In genomic region chr2:99337164-99337930, GRCh38 we compare ENCODE assay signal across 1 cellular context.
TF ChIP-seq lines count a peak whose summit lies in the region.

EIF5B (plus strand) TSS chr2:99337389; CDS start chr2:99337555, 166 bp downstream.

TF ChIP-seq in H1, 55 proteins besides CTCF, POLR2A, EP300 and RAD21 (continued from another document):
- peak; percentile 85 for TF ChIP-seq TBP (IDR thresholded peaks at IDR 0.05; ENCODE audit: low read depth, low read length)
- TF ChIP-seq CREB1 (IDR thresholded peaks at IDR 0.05) = peak; percentile 77
- TF ChIP-seq, protein P1, sequence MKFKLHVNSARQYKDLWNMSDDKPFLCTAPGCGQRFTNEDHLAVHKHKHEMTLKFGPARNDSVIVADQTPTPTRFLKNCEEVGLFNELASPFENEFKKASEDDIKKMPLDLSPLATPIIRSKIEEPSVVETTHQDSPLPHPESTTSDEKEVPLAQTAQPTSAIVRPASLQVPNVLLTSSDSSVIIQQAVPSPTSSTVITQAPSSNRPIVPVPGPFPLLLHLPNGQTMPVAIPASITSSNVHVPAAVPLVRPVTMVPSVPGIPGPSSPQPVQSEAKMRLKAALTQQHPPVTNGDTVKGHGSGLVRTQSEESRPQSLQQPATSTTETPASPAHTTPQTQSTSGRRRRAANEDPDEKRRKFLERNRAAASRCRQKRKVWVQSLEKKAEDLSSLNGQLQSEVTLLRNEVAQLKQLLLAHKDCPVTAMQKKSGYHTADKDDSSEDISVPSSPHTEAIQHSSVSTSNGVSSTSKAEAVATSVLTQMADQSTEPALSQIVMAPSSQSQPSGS (IDR thresholded peaks at IDR 0.05; ENCODE audit: low read length) = no peak
- TF ChIP-seq JUND (IDR thresholded peaks at IDR 0.05; ENCODE audit: low read length) = no peak
- peak; percentile 56; the same call in 1 of the 2 replicates for TF ChIP-seq MAX (IDR thresholded peaks at IDR 0.05)
- peak; percentile 72 for TF ChIP-seq PHF8 (conservative IDR thresholded peaks at IDR 0.05; ENCODE audit: low read depth, low read length)
- no peak for TF ChIP-seq SP4 (IDR thresholded peaks at IDR 0.05; ENCODE audit: low read length)
- no peak for TF ChIP-seq CBX8 (IDR thresholded peaks at IDR 0.05; ENCODE audit: borderline replicate concordance, low read depth, low read length)
- TF ChIP-seq MAFK (IDR thresholded peaks at IDR 0.05; ENCODE audit: low read depth, low read length) = no peak
- no peak for TF ChIP-seq RXRA (IDR thresholded peaks at IDR 0.05; ENCODE audit: insufficient read depth, low read depth, low read length)
- peak; percentile 72; the same call in 1 of the 2 replicates for TF ChIP-seq SP2 (IDR thresholded peaks at IDR 0.05; ENCODE audit: low read length)
- TF ChIP-seq BACH1 (IDR thresholded peaks at IDR 0.05; ENCODE audit: low read length) = peak; percentile 95
- no peak for TF ChIP-seq TAF7 (optimal IDR thresholded peaks at IDR 0.05; ENCODE audit: borderline replicate concordance, low read depth, low read length)
- peak in 1 of 2 experiments; percentile 95; a peak in 2 of 4 replicates for TF ChIP-seq HDAC2 (IDR thresholded peaks at IDR 0.05; ENCODE audit: borderline replicate concordance in 1 of 2, low read depth in 2 of 2, low read length in 2 of 2)
- no peak for TF ChIP-seq GABPA (IDR thresholded peaks at IDR 0.05; ENCODE audit: borderline replicate concordance, insufficient read depth, low read length)
- TF ChIP-seq CHD1 (IDR thresholded peaks at IDR 0.05; ENCODE audit: low read depth, low read length) = no peak
- TF ChIP-seq SIRT6 (IDR thresholded peaks at IDR 0.05; ENCODE audit: low read length) = no peak
- TF ChIP-seq SRF (IDR thresholded peaks at IDR 0.05; ENCODE audit: low read depth, low read length) = no peak
- no peak for TF ChIP-seq JUN (IDR thresholded peaks at IDR 0.05; ENCODE audit: low read depth, low read length)
- TF ChIP-seq BCL11A (IDR thresholded peaks at IDR 0.05; ENCODE audit: low read depth in 2 of 2, low read length in 2 of 2) = no peak
- no peak for TF ChIP-seq CHD7 (IDR thresholded peaks at IDR 0.05; ENCODE audit: insufficient replicate concordance, low read length)
- no peak for TF ChIP-seq HDAC6 (IDR thresholded peaks at IDR 0.05; ENCODE audit: low read depth, low read length)
- TF ChIP-seq KDM5A (IDR thresholded peaks at IDR 0.05; ENCODE audit: low read length) = no peak
- TF ChIP-seq SIN3A (conservative IDR thresholded peaks at IDR 0.05 in 1 of 2, IDR thresholded peaks at IDR 0.05 in 1 of 2; ENCODE audit: low read depth in 1 of 2, low read length in 2 of 2) = peak; percentile 22 to 82; a peak in 3 of 4 replicates
- peak; percentile 77 for TF ChIP-seq TAF1 (IDR thresholded peaks at IDR 0.05; ENCODE audit: low read depth, low read length)
- TF ChIP-seq USF2 (IDR thresholded peaks at IDR 0.05; ENCODE audit: low read length) = no peak
- no peak for TF ChIP-seq RFX5 (IDR thresholded peaks at IDR 0.05; ENCODE audit: borderline replicate concordance, low read depth, low read length)
- TF ChIP-seq BRCA1 (IDR thresholded peaks at IDR 0.05; ENCODE audit: low read depth, low read length) = no peak
- TF ChIP-seq SIX5 (IDR thresholded peaks at IDR 0.05; ENCODE audit: low read depth, low read length) = no peak
- no peak for TF ChIP-seq POU5F1 (IDR thresholded peaks at IDR 0.05; ENCODE audit: low read depth, low read length)
- no peak for TF ChIP-seq EZH2 (IDR thresholded peaks at IDR 0.05; ENCODE audit: low read depth, low read length, severe bottlenecking)
- TF ChIP-seq ATF3 (IDR thresholded peaks at IDR 0.05; ENCODE audit: insufficient read depth, low read depth, low read length) = no peak
- no peak for TF ChIP-seq GTF2F1 (IDR thresholded peaks at IDR 0.05; ENCODE audit: borderline replicate concordance, low read depth, low read length)
- TF ChIP-seq CEBPB (IDR thresholded peaks at IDR 0.05; ENCODE audit: low read depth, low read length) = no peak
- TF ChIP-seq CHD2 (IDR thresholded peaks at IDR 0.05; ENCODE audit: low read length) = no peak
- TF ChIP-seq SUZ12 (IDR thresholded peaks at IDR 0.05; ENCODE audit: low read length) = no peak
- peak; percentile 75 for TF ChIP-seq ASH2L (IDR thresholded peaks at IDR 0.05; ENCODE audit: low read length)
- no peak for TF ChIP-seq TCF12 (IDR thresholded peaks at IDR 0.05; ENCODE audit: low read depth, low read length)
- peak; percentile 41; the same call in 1 of the 2 replicates for TF ChIP-seq EGR1 (IDR thresholded peaks at IDR 0.05; ENCODE audit: borderline replicate concordance, low read depth, low read length)
- no peak for TF ChIP-seq YY1 (IDR thresholded peaks at IDR 0.05; ENCODE audit: low read depth, low read length)
- no peak for TF ChIP-seq SAP30 (IDR thresholded peaks at IDR 0.05; ENCODE audit: insufficient read depth, insufficient replicate concordance, low read length)
- no peak for TF ChIP-seq CBX5 (IDR thresholded peaks at IDR 0.05; ENCODE audit: low read depth, low read length)
- peak; percentile 80 for TF ChIP-seq NRF1 (IDR thresholded peaks at IDR 0.05; ENCODE audit: low read depth, low read length)
- TF ChIP-seq RBBP5 (IDR thresholded peaks at IDR 0.05; ENCODE audit: borderline replicate concordance, low read depth, low read length) = peak; percentile 53; the same call in 1 of the 2 replicates
- TF ChIP-seq, protein P2, sequence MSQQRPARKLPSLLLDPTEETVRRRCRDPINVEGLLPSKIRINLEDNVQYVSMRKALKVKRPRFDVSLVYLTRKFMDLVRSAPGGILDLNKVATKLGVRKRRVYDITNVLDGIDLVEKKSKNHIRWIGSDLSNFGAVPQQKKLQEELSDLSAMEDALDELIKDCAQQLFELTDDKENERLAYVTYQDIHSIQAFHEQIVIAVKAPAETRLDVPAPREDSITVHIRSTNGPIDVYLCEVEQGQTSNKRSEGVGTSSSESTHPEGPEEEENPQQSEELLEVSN (IDR thresholded peaks at IDR 0.05) = peak; percentile 74
- no peak for TF ChIP-seq ZNF274 (IDR thresholded peaks at IDR 0.05; ENCODE audit: borderline replicate concordance, extremely low read depth, low read length)
- TF ChIP-seq KDM4A (IDR thresholded peaks at IDR 0.05; ENCODE audit: low read depth, low read length, severe bottlenecking) = peak; percentile 74
